In the genomic region with DNA sequence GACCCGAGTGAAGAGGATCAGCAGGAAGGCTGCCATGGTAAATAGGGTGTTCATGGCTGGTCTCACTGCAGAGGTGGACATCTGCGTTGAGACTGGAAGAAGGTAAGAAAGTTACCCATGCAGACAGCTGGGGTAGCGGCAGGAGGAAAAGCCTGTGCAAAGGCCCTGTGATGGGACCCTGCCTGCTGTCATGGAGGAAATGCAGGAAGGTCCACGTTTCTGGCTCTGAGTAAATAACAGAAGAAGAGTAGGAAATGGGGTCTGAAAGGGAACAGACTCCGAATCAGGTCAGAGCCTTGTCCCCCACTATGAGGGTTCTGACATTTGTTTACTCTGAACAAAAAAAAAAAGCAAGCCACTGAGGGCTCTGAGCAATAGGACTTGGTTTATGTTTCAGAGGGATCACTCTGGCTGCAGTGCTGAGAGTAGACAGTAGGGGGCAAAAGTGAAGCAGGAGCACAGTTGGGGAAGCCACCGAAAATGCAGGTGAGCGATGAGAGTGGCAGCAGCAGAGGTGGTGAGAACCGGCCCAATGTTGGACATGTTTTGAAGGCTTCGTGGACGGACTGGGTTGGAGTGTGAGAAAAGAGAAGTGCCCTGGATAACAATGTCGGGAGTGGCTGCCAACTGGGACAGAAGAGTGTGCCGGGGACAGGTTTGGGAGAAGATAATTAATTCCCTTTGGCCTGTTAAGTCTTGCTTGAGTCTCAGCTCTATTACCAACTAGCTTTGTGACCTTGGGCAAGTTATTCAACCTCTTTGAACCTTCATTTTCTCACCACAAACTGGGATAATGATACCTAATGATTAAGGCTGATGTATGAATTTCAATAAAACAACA, we compare ENCODE assay signal across 8 cellular contexts. TPM values are rescaled to one million over a fixed set of nuclear protein-coding genes. Genes with fewer than 3 reads are reported as not detected.
DNase-seq lines count a peak whose midpoint lies in the region; ATAC-seq, FAIRE-seq and TF ChIP-seq lines count a peak whose summit lies in the region.

No MANE protein-coding gene starts in this region.

- BruUV-seq in PC-9 (replicated peaks; lab: Mats Ljungman, UMichigan): no TSS peak

- H3K4me3 ChIP-seq in PC-9 (no peak overlapping the region), fibroblast of villous mesenchyme (ENCODE audit: low read depth, low read length) (no peak overlapping the region), pancreas (no peak overlapping the region), upper lobe of right lung (no peak overlapping the region)

- H3K36me3 ChIP-seq in PC-9 (ENCODE audit: low read depth) (peaks cover 42% of the 10 kb centered on the region), pancreas (no peaks in the 10 kb centered on the region), upper lobe of right lung (peaks cover 27% of the 10 kb centered on the region)

- no peaks in the 10 kb centered on the region for H3K9me2 ChIP-seq in PC-9 (ENCODE audit: insufficient read depth)

- peak overlapping the region; percentile 56 for H3K4me2 ChIP-seq in PC-9

- no peaks in the 10 kb centered on the region for H3K79me2 ChIP-seq in PC-9 (ENCODE audit: low read depth)

- CTCF ChIA-PET in PC-9 (lab: Charles Lee): interaction anchor here (1.3 kb wide), 1 partner anchor 184 kb away, joined by 5 read pairs; a partner anchor contains a TSS

- intact Hi-C loops in PC-9 (cut with micrococcal nuclease; ENCODE audit: unreplicated experiment): loop anchor here (1.0 kb wide), 1 partner anchor 185 kb away; no protein-coding TSS in a partner anchor
- intact Hi-C loops in pancreas (cut with DNase I): no loop called here
- intact Hi-C loops in upper lobe of right lung (cut with DNase I): no loop called here

- H4K20me1 ChIP-seq in PC-9 (ENCODE audit: insufficient read depth): no peaks in the 10 kb centered on the region

- no peak overlapping the region for H2AFZ ChIP-seq in PC-9

- H3K27me3 ChIP-seq in PC-9 (ENCODE audit: insufficient read depth, low read depth) (no peaks in the 10 kb centered on the region), pancreas (no peaks in the 10 kb centered on the region), upper lobe of right lung (no peaks in the 10 kb centered on the region)

- ATAC-seq in GM19395 (IDR thresholded peaks at IDR 0.05; ENCODE audit: unreplicated experiment) (peak; percentile 91), HG03521 (IDR thresholded peaks at IDR 0.05; ENCODE audit: unreplicated experiment) (peak; percentile 81), pancreas (peak; percentile 62 to 80 (median 78)), upper lobe of right lung (peak; percentile 87)

- peaks cover 34% of the 10 kb centered on the region for H3F3A ChIP-seq in PC-9 (ENCODE audit: insufficient read depth, low read depth)

- peaks cover 3% of the 10 kb centered on the region; the same call in 1 of the 2 replicates for H3K9me3 ChIP-seq in PC-9 (ENCODE audit: insufficient read depth, low read depth)
- no peaks in the 10 kb centered on the region for H3K9me3 ChIP-seq in pancreas
- H3K9me3 ChIP-seq in upper lobe of right lung: no peaks in the 10 kb centered on the region

- peak overlapping the region; percentile 84 for H3K27ac ChIP-seq in PC-9
- peak overlapping the region in 2 of 4 donors; percentile 27 to 39 for H3K27ac ChIP-seq in pancreas
- H3K27ac ChIP-seq in upper lobe of right lung: no peak overlapping the region

- POLR2A ChIA-PET in PC-9 (lab: Charles Lee; ENCODE audit: unreplicated experiment): interaction anchor here (0.6 kb wide), 1 partner anchor 1110 kb away, joined by 7 read pairs; no protein-coding TSS in a partner anchor

- H3K4me1 ChIP-seq in PC-9 (replicated peaks; ENCODE audit: insufficient read depth) (peaks cover 53% of the 10 kb centered on the region), pancreas (peaks cover 20 to 50% (median 42%) of the 10 kb centered on the region in 3 donors), upper lobe of right lung (peaks cover 22% of the 10 kb centered on the region)

- no peak for FAIRE-seq in pancreas (lab: Jason Lieb, UNC)

- DNase-seq in COLO829 (ENCODE audit: low spot score) (peak; percentile 15), PC-9 (peak; percentile 61 to 62), fibroblast of villous mesenchyme (ENCODE audit: low read depth) (peak; percentile 70), pancreas (peak in 5 of 6 donors; percentile 62 to 79 (median 70)), upper lobe of right lung (peak; percentile 70)
- DNase-seq in activated T-cell treated with anti-CD3 and anti-CD28 coated beads, Interleukin-2, amount 50 U/mL, for 48 hours: peak; percentile 89 to 92

- WGBS in pancreas, 2 donors: 37 to 40% methylated on average over 12 of the region's 12 CpGs

- TF ChIP-seq CTCF in PC-9 (conservative IDR thresholded peaks at IDR 0.05) (peak; percentile 87), fibroblast of villous mesenchyme (IDR thresholded peaks at IDR 0.05; ENCODE audit: insufficient read depth, low read depth, low read length) (peak; percentile 90), pancreas (IDR thresholded peaks at IDR 0.05) (peak; percentile 43 to 65 (median 54)), upper lobe of right lung (IDR thresholded peaks at IDR 0.05) (peak; percentile 72)

RNA-seq across cellular contexts. Expression of a gene that starts 57.9 kb away (rescaled TPM):
- 27.5 and 33.7 TPM in 2 replicates for total RNA-seq in PC-9 (2021)
- total RNA-seq in fibroblast of villous mesenchyme: 0.64 and 1.3 TPM in 2 replicates
- total RNA-seq in pancreas: 10 to 100 TPM; 23.7 to 37.9 (median 27.6) TPM
- 10 to 100 TPM; 10.7 to 12.9 TPM for polyA plus RNA-seq in pancreas
- 23.2 TPM for total RNA-seq in upper lobe of right lung

Comparison
In these comparisons a context has a peak if more than half of its experiments do, and no peak if none do; other contexts are left out.
1. DNase-seq: peak in every context shown above with its lines; median percentile 90 in activated T-cell treated with anti-CD3 and anti-CD28 coated beads, Interleukin-2, amount 50 U/mL, for 48 hours; 70 in fibroblast of villous mesenchyme; 70 in pancreas; 70 in upper lobe of right lung; 62 in PC-9; 15 in COLO829.
2. RNA of a gene that starts 57.9 kb away (total RNA-seq): 27.5 to 33.7 TPM in PC-9, 23.7 to 37.9 TPM in pancreas and 23.2 TPM in upper lobe of right lung (single experiment); 0.64 to 1.3 TPM in fibroblast of villous mesenchyme; every median in the first group is over 10 times any median in the second.
3. Peak in every context shown above with its lines, with median percentiles within 50 percentile points of each other: ATAC-seq and CTCF ChIP-seq.